ENCODE assay signal across 18 cellular contexts in genomic region chr3:33167284-33167683, GRCh38. TPM values are rescaled to one million over a fixed set of nuclear protein-coding genes. Genes with fewer than 3 reads are reported as not detected.
DNase-seq lines count a peak whose midpoint lies in the region; ATAC-seq, FAIRE-seq and TF ChIP-seq lines count a peak whose summit lies in the region.
"Had no signal": no experiment of that assay in that cellular context is flagged by ENCODE, and none has a peak within 500 bp of the region (broad histone marks: within the 10 kb centered on the region; RNA-seq: fewer than 3 reads in every experiment).

No MANE protein-coding gene starts in this region.

- peak overlapping the region; percentile 87 for H2AFZ ChIP-seq in Loucy (ENCODE audit: low read length)

- no peaks in the 10 kb centered on the region for H3K79me2 ChIP-seq in Loucy (ENCODE audit: insufficient read depth, low read length)

- peak; percentile 27 for FAIRE-seq in GM12892 (lab: Jason Lieb, UNC)

- no peaks in the 10 kb centered on the region for H3K9me3 Mint-ChIP-seq in activated T-cell treated with anti-CD3 and anti-CD28 coated beads, Interleukin-2, amount 50 U/mL, for 4 hours

- no peak overlapping the region for H3K4me3 Mint-ChIP-seq in activated T-cell treated with anti-CD3 and anti-CD28 coated beads, Interleukin-2, amount 50 U/mL, for 4 hours

- no peaks in the 10 kb centered on the region for H3F3A ChIP-seq in Loucy (ENCODE audit: low read depth)

- ATAC-seq in thoracic aorta (ENCODE audit: insufficient number of reproducible peaks, low FRiP score, low read depth): no peak
- no peak for ATAC-seq in activated T-cell treated with anti-CD3 and anti-CD28 coated beads, Interleukin-2, amount 50 U/mL, for 4 hours
- no peak for ATAC-seq in omental fat pad (ENCODE audit: low FRiP score)

- H3K4me3 ChIP-seq in Loucy (ENCODE audit: low read length, poor library complexity, severe bottlenecking) (no peak overlapping the region), dorsolateral prefrontal cortex (no peak overlapping the region), thoracic aorta (no peak overlapping the region)
- H3K4me3 ChIP-seq: SJCRH30 had no signal

- H3K27me3 Mint-ChIP-seq in activated T-cell treated with anti-CD3 and anti-CD28 coated beads, Interleukin-2, amount 50 U/mL, for 4 hours (ENCODE audit: low read depth): no peaks in the 10 kb centered on the region

- H3K9me2 ChIP-seq in Loucy (replicated peaks; ENCODE audit: low read depth, low read length): no peaks in the 10 kb centered on the region

- intact Hi-C loops in dorsolateral prefrontal cortex (cut with DNase I): no loop called here

- H3K9me3 ChIP-seq in Loucy (ENCODE audit: insufficient read depth, low read depth, low read length) (no peaks in the 10 kb centered on the region), thoracic aorta (no peaks in the 10 kb centered on the region)
- H3K9me3 ChIP-seq: SJCRH30 had no signal

- H3K4me1 Mint-ChIP-seq in activated T-cell treated with anti-CD3 and anti-CD28 coated beads, Interleukin-2, amount 50 U/mL, for 4 hours (ENCODE audit: low read depth): peaks cover 4% of the 10 kb centered on the region

- no peak for TF ChIP-seq POLR2A in GM12892 (IDR thresholded peaks at IDR 0.05; ENCODE audit: low read depth, low read length)

- H3K27ac ChIP-seq in dorsolateral prefrontal cortex: peak overlapping the region in 42 of 59 donors; percentile 12 to 76 (median 62)
- H3K27ac ChIP-seq in thoracic aorta: peak overlapping the region; percentile 80 to 96
- H3K27ac ChIP-seq: C4-2B, SJCRH30 had no signal

- H4K20me1 ChIP-seq in Loucy (ENCODE audit: insufficient read depth, low read length, poor library complexity, severe bottlenecking): no peaks in the 10 kb centered on the region

- H3K4me2 ChIP-seq in Loucy (ENCODE audit: low read depth, low read length, poor library complexity, severe bottlenecking): no peak overlapping the region

- no peaks in the 10 kb centered on the region for H3K27me3 ChIP-seq in Loucy (ENCODE audit: insufficient read depth, low read length, poor library complexity, severe bottlenecking)
- H3K27me3 ChIP-seq in dorsolateral prefrontal cortex: no peaks in the 10 kb centered on the region
- no peaks in the 10 kb centered on the region for H3K27me3 ChIP-seq in thoracic aorta (replicated peaks; ENCODE audit: insufficient read depth)
- H3K27me3 ChIP-seq: SJCRH30 had no signal

- no peaks in the 10 kb centered on the region for H3K36me3 ChIP-seq in Loucy (ENCODE audit: insufficient read depth, low read length)
- H3K36me3 ChIP-seq in thoracic aorta: no peaks in the 10 kb centered on the region
- H3K36me3 ChIP-seq: SJCRH30 had no signal

- DNase-seq in GM12892 (ENCODE audit: insufficient read length) (no peak), dorsolateral prefrontal cortex (no peak), thoracic aorta (ENCODE audit: low spot score) (no peak), omental fat pad (ENCODE audit: low spot score) (no peak), UCSD-AML1 (lab: John Stamatoyannopoulos, UW; ENCODE audit: unreplicated experiment) (no peak)
- DNase-seq in activated T-cell treated with anti-CD3 and anti-CD28 coated beads, Interleukin-2, amount 50 U/mL, for 4 hours: no peak
- DNase-seq: ACHN, DMS79, KBM-7, NCI-H1092, NCI-H1436 treated with DMSO at 0.1 percent for 48 hours, NCI-H2029, NCI-H345, NCI-H524 treated with DMSO at 0.1 percent for 48 hours, SJCRH30 had no signal

- no peak for TF ChIP-seq CTCF in Loucy (conservative IDR thresholded peaks at IDR 0.05; ENCODE audit: low read length)
- no peak for TF ChIP-seq CTCF in dorsolateral prefrontal cortex (IDR thresholded peaks at IDR 0.05 in 54 of 56, conservative IDR thresholded peaks at IDR 0.05 in 2 of 56; ENCODE audit: low read depth in 1 of 56, partially characterized antibody in 56 of 56)
- TF ChIP-seq CTCF in thoracic aorta (IDR thresholded peaks at IDR 0.05): no peak
- no peak for TF ChIP-seq CTCF in omental fat pad (IDR thresholded peaks at IDR 0.05)

- H3K36me3 Mint-ChIP-seq in activated T-cell treated with anti-CD3 and anti-CD28 coated beads, Interleukin-2, amount 50 U/mL, for 4 hours (ENCODE audit: insufficient read depth): no peaks in the 10 kb centered on the region

- H3K9ac ChIP-seq in Loucy (ENCODE audit: low read depth, low read length, poor library complexity, severe bottlenecking): no peak overlapping the region

- H3K4me1 ChIP-seq in Loucy (ENCODE audit: insufficient read depth, low read length, poor library complexity, severe bottlenecking) (peaks cover 16% of the 10 kb centered on the region), thoracic aorta (ENCODE audit: control insufficient read depth in 1 of 2, low read depth in 2 of 2) (peaks cover 37 to 84% of the 10 kb centered on the region in 2 donors)
- H3K4me1 ChIP-seq: SJCRH30 had no signal

RNA-seq across cellular contexts. Expression of gene SUSD5, which starts 51.3 kb away (rescaled TPM):
- polyA plus RNA-seq in GM12892 (2012; ENCODE audit: missing spikeins): not detected
- total RNA-seq in dorsolateral prefrontal cortex (10 to 100 TPM in 80 of 120 experiments, 1 to 10 TPM in 40; 5.0 to 22.4 (median 11.5) TPM), thoracic aorta (100 to 1,000 TPM; 259 to 273 TPM), omental fat pad (10 to 100 TPM in 2 of 4 donors, 1 to 10 TPM in 2; 2.0 to 13.5 (median 6.6) TPM)
- not detected for total RNA-seq in activated T-cell treated with anti-CD3 and anti-CD28 coated beads, Interleukin-2, amount 50 U/mL, for 4 hours
- total RNA-seq: H4 had no signal

RNA-seq across cellular contexts. Expression of gene CRTAP, which starts 53.5 kb away (rescaled TPM):
- 24.8 TPM for polyA plus RNA-seq in GM12892 (2012; ENCODE audit: missing spikeins)
- total RNA-seq in dorsolateral prefrontal cortex (100 to 1,000 TPM in 8 of 120 experiments, 10 to 100 TPM in 112; 49.8 to 139 (median 75.7) TPM), thoracic aorta (100 to 1,000 TPM; 419 to 454 TPM), omental fat pad (100 to 1,000 TPM; 267 to 355 (median 300) TPM)
- total RNA-seq in activated T-cell treated with anti-CD3 and anti-CD28 coated beads, Interleukin-2, amount 50 U/mL, for 4 hours: 10 to 100 TPM; 16.3 to 21.9 (median 21.7) TPM

Comparison
In these comparisons a context has a peak if more than half of its experiments do, and no peak if none do; other contexts are left out.
1. RNA of gene SUSD5, which starts 51.3 kb away (total RNA-seq): 259 to 273 TPM in thoracic aorta; 5.0 to 22.4 TPM in dorsolateral prefrontal cortex, 2.0 to 13.5 TPM in omental fat pad and not detected in activated T-cell treated with anti-CD3 and anti-CD28 coated beads, Interleukin-2, amount 50 U/mL, for 4 hours; every median in the first group is over 10 times any median in the second.